In genomic region chr10:43126759-43127424, GRCh38 we compare ENCODE assay signal across 11 cellular contexts. TPM values are rescaled to one million over a fixed set of nuclear protein-coding genes. Genes with fewer than 3 reads are reported as not detected.
A peak's percentile ranks its signal among the peaks of the same experiment; 100 is the strongest.
DNase-seq lines count a peak whose midpoint lies in the region; ATAC-seq, FAIRE-seq and TF ChIP-seq lines count a peak whose summit lies in the region.
"Had no signal": no experiment of that assay in that cellular context is flagged by ENCODE, and none has a peak within 500 bp of the region (broad histone marks: within the 10 kb centered on the region; RNA-seq: fewer than 3 reads in every experiment).

No MANE protein-coding gene starts in this region.

- no peaks in the 10 kb centered on the region for H3K9me3 ChIP-seq in CD4-positive, CD25-positive, alpha-beta regulatory T cell (ENCODE audit: control insufficient read depth in 2 of 2, low read length in 2 of 2)
- H3K9me3 ChIP-seq in Loucy (ENCODE audit: insufficient read depth, low read depth, low read length), result no peaks in the 10 kb centered on the region
- H3K9me3 ChIP-seq in kidney (ENCODE audit: control insufficient read depth in 1 of 2, low read length in 2 of 2), result no peaks in the 10 kb centered on the region

- no peaks in the 10 kb centered on the region for H3F3A ChIP-seq in Loucy (ENCODE audit: low read depth)
- no peaks in the 10 kb centered on the region for H3F3A ChIP-seq in GM23338 (replicated peaks; ENCODE audit: low read depth)

- H2AFZ ChIP-seq in Loucy (ENCODE audit: low read length) (no peak overlapping the region), GM23338 (no peak overlapping the region)

- H3K36me3 Mint-ChIP-seq in CD4-positive, CD25-positive, alpha-beta regulatory T cell, result no peaks in the 10 kb centered on the region
- H3K36me3 Mint-ChIP-seq in GM23338 (ENCODE audit: low read depth), result no peaks in the 10 kb centered on the region

- H3K27ac ChIP-seq in CD4-positive, CD25-positive, alpha-beta regulatory T cell (ENCODE audit: insufficient read depth, low read length, poor library complexity, severe bottlenecking), result peak overlapping the region; percentile 26
- H3K27ac ChIP-seq in kidney (ENCODE audit: low read depth in 2 of 2, low read length in 2 of 2), result no peak overlapping the region
- H3K27ac ChIP-seq in GM23338 (ENCODE audit: low read depth), result no peak overlapping the region

- peak overlapping the region; percentile 48 for H3K4me3 ChIP-seq in CD4-positive, CD25-positive, alpha-beta regulatory T cell (ENCODE audit: low read depth, low read length)
- H3K4me3 ChIP-seq in Loucy (ENCODE audit: low read length, poor library complexity, severe bottlenecking) (no peak overlapping the region), kidney (ENCODE audit: low read length in 2 of 2) (no peak overlapping the region), GM23338 (no peak overlapping the region)

- no peaks in the 10 kb centered on the region for H3K27me3 Mint-ChIP-seq in CD4-positive, CD25-positive, alpha-beta regulatory T cell
- H3K27me3 Mint-ChIP-seq in GM23338 (ENCODE audit: insufficient read depth, low read depth, poor library complexity), result peaks cover 3% of the 10 kb centered on the region

- H3K79me2 ChIP-seq in Loucy (ENCODE audit: insufficient read depth, low read length) (no peaks in the 10 kb centered on the region), GM23338 (replicated peaks; ENCODE audit: insufficient read depth) (no peaks in the 10 kb centered on the region)

- ATAC-seq in CD4-positive, CD25-positive, alpha-beta regulatory T cell (ENCODE audit: low read depth in 2 of 2), result no peak
- ATAC-seq in GM23338, result no peak

- H3K4me1 Mint-ChIP-seq in CD4-positive, CD25-positive, alpha-beta regulatory T cell, result peaks cover 5 to 38% (median 19%) of the 10 kb centered on the region in 4 donors
- no peaks in the 10 kb centered on the region; the same call in 1 of the 3 replicates for H3K4me1 Mint-ChIP-seq in GM23338

- peak overlapping the region; percentile 18 for H3K9ac ChIP-seq in Loucy (ENCODE audit: low read depth, low read length, poor library complexity, severe bottlenecking)
- no peak overlapping the region for H3K9ac ChIP-seq in kidney (ENCODE audit: low read length in 2 of 2)

- peak overlapping the region; percentile 37 to 78 (median 56) for H3K4me3 Mint-ChIP-seq in CD4-positive, CD25-positive, alpha-beta regulatory T cell
- H3K4me3 Mint-ChIP-seq in GM23338, result no peak overlapping the region

- H4K20me1 ChIP-seq in Loucy (ENCODE audit: insufficient read depth, low read length, poor library complexity, severe bottlenecking) (no peaks in the 10 kb centered on the region), GM23338 (replicated peaks; ENCODE audit: insufficient read depth) (no peaks in the 10 kb centered on the region)

- no peak for TF ChIP-seq CTCF in Loucy (conservative IDR thresholded peaks at IDR 0.05; ENCODE audit: low read length)
- no peak for TF ChIP-seq CTCF in kidney (IDR thresholded peaks at IDR 0.05; ENCODE audit: borderline replicate concordance, extremely low read depth, insufficient read depth)
- no peak for TF ChIP-seq CTCF in GM23338 (conservative IDR thresholded peaks at IDR 0.05; ENCODE audit: low read depth in 2 of 2)

- H3K27me3 ChIP-seq in CD4-positive, CD25-positive, alpha-beta regulatory T cell (ENCODE audit: control insufficient read depth, insufficient read depth, low read length), result no peaks in the 10 kb centered on the region
- H3K27me3 ChIP-seq in Loucy (ENCODE audit: insufficient read depth, low read length, poor library complexity, severe bottlenecking) (no peaks in the 10 kb centered on the region), GM23338 (ENCODE audit: insufficient read depth) (no peaks in the 10 kb centered on the region)

- peak overlapping the region; percentile 63 to 98 (median 83) for H3K27ac Mint-ChIP-seq in CD4-positive, CD25-positive, alpha-beta regulatory T cell
- H3K27ac Mint-ChIP-seq in GM23338, result no peak overlapping the region

- no peaks in the 10 kb centered on the region for H3K36me3 ChIP-seq in CD4-positive, CD25-positive, alpha-beta regulatory T cell (ENCODE audit: control insufficient read depth, insufficient read depth, low read length)
- H3K36me3 ChIP-seq in Loucy (ENCODE audit: insufficient read depth, low read length) (no peaks in the 10 kb centered on the region), kidney (ENCODE audit: control insufficient read depth in 1 of 2, insufficient read depth in 2 of 2, low read length in 2 of 2) (no peaks in the 10 kb centered on the region), GM23338 (ENCODE audit: insufficient read depth) (no peaks in the 10 kb centered on the region; the same call in 1 of the 2 replicates)

- FAIRE-seq in GM19239 (lab: Jason Lieb, UNC), result peak; percentile 8
- FAIRE-seq in kidney (lab: Jason Lieb, UNC), result no peak

- intact Hi-C loops in kidney (cut with DNase I), result no loop called here

- H3K9me2 ChIP-seq in Loucy (replicated peaks; ENCODE audit: low read depth, low read length) (no peaks in the 10 kb centered on the region), GM23338 (ENCODE audit: insufficient read depth) (no peaks in the 10 kb centered on the region)

- no peaks in the 10 kb centered on the region for H3K9me3 Mint-ChIP-seq in CD4-positive, CD25-positive, alpha-beta regulatory T cell
- H3K9me3 Mint-ChIP-seq in GM23338, result no peaks in the 10 kb centered on the region
- H3K9me3 Mint-ChIP-seq: activated T-helper 2 cell treated with anti-CD3 and anti-CD28 coated beads, Interferon-gamma antibody, Interleukin-2, Interleukin-4, amounts not matched to agents 10 μg/mL and 5 μg/mL and 100 μg/mL, durations not matched to agents 14 hours and 24 hours and 36 hours had no signal

- peak in 1 of 3 donors; percentile 56 for DNase-seq in CD4-positive, CD25-positive, alpha-beta regulatory T cell
- DNase-seq in GM19239 (ENCODE audit: insufficient read length, low spot score) (no peak), kidney (peak; percentile 44), NCI-H2029 treated with DMSO at 0.1 percent for 48 hours (lab: John Stamatoyannopoulos, UW) (no peak), NCI-H524 treated with DMSO at 0.1 percent for 48 hours (lab: John Stamatoyannopoulos, UW) (no peak), GM23338 (ENCODE audit: low spot score) (no peak), EL (no peak)
- DNase-seq: cerebellar nuclear complex, mesendoderm had no signal

- peaks cover 20% of the 10 kb centered on the region for H3K4me1 ChIP-seq in CD4-positive, CD25-positive, alpha-beta regulatory T cell (ENCODE audit: control insufficient read depth, insufficient read depth, low read length, poor library complexity, severe bottlenecking)
- peaks cover 65% of the 10 kb centered on the region for H3K4me1 ChIP-seq in Loucy (ENCODE audit: insufficient read depth, low read length, poor library complexity, severe bottlenecking)
- H3K4me1 ChIP-seq in kidney (ENCODE audit: control insufficient read depth in 1 of 2, insufficient read depth in 1 of 2, low read depth in 1 of 2, low read length in 2 of 2), result no peaks in the 10 kb centered on the region
- no peaks in the 10 kb centered on the region for H3K4me1 ChIP-seq in GM23338 (ENCODE audit: insufficient read depth)

- no peak overlapping the region for H3K4me2 ChIP-seq in Loucy (ENCODE audit: low read depth, low read length, poor library complexity, severe bottlenecking)
- H3K4me2 ChIP-seq in GM23338, result no peak overlapping the region

TF ChIP-seq in GM23338, 12 proteins besides CTCF, POLR2A, EP300 and RAD21 (continues in another document):
- TF ChIP-seq CREB1 (CRISPR knock-in tag; IDR thresholded peaks at IDR 0.05; ENCODE audit: low read depth) (no peak), ZNF114 (CRISPR knock-in tag; IDR thresholded peaks at IDR 0.05) (no peak), STAT1 (IDR thresholded peaks at IDR 0.05; ENCODE audit: unreplicated experiment) (no peak)

RNA-seq across cellular contexts. Expression of gene CSGALNACT2, which starts 11.4 kb away (rescaled TPM):
- 69.4 TPM for total RNA-seq in CD4-positive, CD25-positive, alpha-beta regulatory T cell
- 10 to 100 TPM; 17.2 to 26.3 (median 22.8) TPM for polyA plus RNA-seq in CD4-positive, CD25-positive, alpha-beta regulatory T cell
- 20.0 TPM for total RNA-seq in kidney
- 4.8 TPM for polyA plus RNA-seq in kidney (ENCODE audit: insufficient read depth, low read depth, low replicate concordance)
- 3.7 and 4.6 TPM in 2 replicates for total RNA-seq in GM23338 (2014; rRNA removed; shearing (Covaris generic))
- 2.4 and 3.0 TPM in 2 replicates for polyA plus RNA-seq in GM23338 (2016; fragmentation: Nextera tagmentation; extraction: Ambion mirVana)

RNA-seq across cellular contexts. Expression of gene RET, which starts 50.0 kb away (rescaled TPM):
- total RNA-seq in CD4-positive, CD25-positive, alpha-beta regulatory T cell, result 0.37 TPM
- not detected for polyA plus RNA-seq in CD4-positive, CD25-positive, alpha-beta regulatory T cell
- total RNA-seq in kidney, result 3.1 TPM
- polyA plus RNA-seq in kidney (ENCODE audit: insufficient read depth, low read depth, low replicate concordance) (1.1 TPM), GM23338 (2016; fragmentation: Nextera tagmentation; extraction: Ambion mirVana) (3.8 and 5.5 TPM in 2 replicates)
- 6.7 and 9.8 TPM in 2 replicates for total RNA-seq in GM23338 (2014; rRNA removed; shearing (Covaris generic))
